ENCODE assay signal across 24 cellular contexts in genomic region chr7:72190166-72190565, GRCh38.
"Had no signal": no experiment of that assay in that cellular context is flagged by ENCODE, and none has a peak within 500 bp of the region (broad histone marks: within the 10 kb centered on the region; RNA-seq: fewer than 3 reads in every experiment).

No MANE protein-coding gene starts in this region.

- ATAC-seq: naive thymus-derived CD4-positive, alpha-beta T cell; natural killer cell; pancreas; psoas muscle; right cardiac atrium; right lobe of liver; stimulated activated effector memory CD8-positive, alpha-beta T cell treated with anti-CD3 and anti-CD28 coated beads, Interleukin-12 subunit alpha, Interleukin-12 subunit beta, amount 100 ng/mL, for 72 hours; stimulated activated naive CD8-positive, alpha-beta T cell treated with anti-CD3 and anti-CD28 coated beads, Interleukin-15, amount 100 ng/mL, for 72 hours; stimulated activated naive CD8-positive, alpha-beta T cell treated with anti-CD3 and anti-CD28 coated beads, Interleukin-15, Interleukin-2, amounts not matched to agents 100 U/mL and 50 U/mL, for 24 hours; upper lobe of right lung had no signal

- DNase-seq: naive thymus-derived CD4-positive, alpha-beta T cell; natural killer cell; nucleus accumbens; pancreas; posterior cingulate gyrus; psoas muscle; right cardiac atrium; right lobe of liver; sigmoid colon; small intestine; stimulated activated CD4-positive, alpha-beta T cell treated with anti-CD3 and anti-CD28 coated beads, Interleukin-15, amount 100 ng/mL, for 24 hours; stimulated activated CD4-positive, alpha-beta T cell treated with anti-CD3 and anti-CD28 coated beads, Interleukin-2, amount 100 ng/mL, for 24 hours; stimulated activated CD4-positive, alpha-beta T cell treated with anti-CD3 and anti-CD28 coated beads, Interleukin-2, amount 100 ng/mL, for 48 hours; stimulated activated CD4-positive, alpha-beta T cell treated with anti-CD3 and anti-CD28 coated beads, Interleukin-4, amount 100 ng/mL, for 24 hours; stimulated activated naive CD4-positive, alpha-beta T cell; stimulated activated naive CD8-positive, alpha-beta T cell treated with anti-CD3 and anti-CD28 coated beads, Interleukin-15, amount 100 ng/mL, for 72 hours; stimulated activated naive CD8-positive, alpha-beta T cell treated with anti-CD3 and anti-CD28 coated beads, Interleukin-15, Interleukin-2, amounts not matched to agents 100 U/mL and 50 U/mL, for 24 hours; substantia nigra; testis; tibial artery; transverse colon; upper lobe of right lung; uterus had no signal
